Comparison of ENCODE assay signal across 11 cellular contexts in genomic region chr10:14782691-14783363, GRCh38.
DNase-seq lines count a peak whose midpoint lies in the region; ATAC-seq and TF ChIP-seq lines count a peak whose summit lies in the region.
"Had no signal": no experiment of that assay in that cellular context is flagged by ENCODE, and none has a peak within 500 bp of the region (broad histone marks: within the 10 kb centered on the region; RNA-seq: fewer than 3 reads in every experiment).

No MANE protein-coding gene starts in this region.

- H3K4me3 ChIP-seq in fibroblast of pulmonary artery (replicated peaks; ENCODE audit: low read depth, low read length): no peak overlapping the region

- H3K36me3 Mint-ChIP-seq in activated T-cell treated with anti-CD3 and anti-CD28 coated beads, Interleukin-2, amount 50 U/mL, for 24 hours (ENCODE audit: low read depth): no peaks in the 10 kb centered on the region
- H3K36me3 Mint-ChIP-seq in stimulated activated naive B cell treated with anti-CD40 and anti-IgM and Interleukin-4, amounts not matched to agents 10 μg/mL and 1 μg/mL and 100 μg/mL, for 72 hours: peaks cover 0 to 6% of the 10 kb centered on the region in 2 donors

- no peaks in the 10 kb centered on the region for H3K27me3 Mint-ChIP-seq in activated T-cell treated with anti-CD3 and anti-CD28 coated beads, Interleukin-2, amount 50 U/mL, for 24 hours
- H3K27me3 Mint-ChIP-seq in stimulated activated naive B cell treated with anti-CD40 and anti-IgM and Interleukin-4, amounts not matched to agents 10 μg/mL and 1 μg/mL and 100 μg/mL, for 72 hours: no peaks in the 10 kb centered on the region

- ATAC-seq in stimulated activated naive B cell treated with anti-CD40 and anti-IgM and Interleukin-4, amounts not matched to agents 10 μg/mL and 1 μg/mL and 100 μg/mL, for 72 hours (replicated peaks): peak; percentile 23 to 50
- no peak for ATAC-seq in HG02759 (IDR thresholded peaks at IDR 0.05; ENCODE audit: unreplicated experiment)

- peaks cover 2% of the 10 kb centered on the region for H3K9me3 Mint-ChIP-seq in activated T-cell treated with anti-CD3 and anti-CD28 coated beads, Interleukin-2, amount 50 U/mL, for 24 hours
- peaks cover 4 to 5% of the 10 kb centered on the region in 2 donors for H3K9me3 Mint-ChIP-seq in stimulated activated naive B cell treated with anti-CD40 and anti-IgM and Interleukin-4, amounts not matched to agents 10 μg/mL and 1 μg/mL and 100 μg/mL, for 72 hours

- no peak for TF ChIP-seq CTCF in fibroblast of pulmonary artery (IDR thresholded peaks at IDR 0.05; ENCODE audit: low read length, missing control alignments)

- no peak for DNase-seq in activated T-cell treated with anti-CD3 and anti-CD28 coated beads, Interleukin-2, amount 50 U/mL, for 24 hours
- no peak for DNase-seq in activated T-cell treated with anti-CD3 and anti-CD28 coated beads for 4 hours
- DNase-seq in SW480 (ENCODE audit: low spot score): peak; percentile 60
- peak; percentile 37 for DNase-seq in fibroblast of pulmonary artery (ENCODE audit: low read depth)
- no peak for DNase-seq in stimulated activated naive B cell treated with anti-CD40 and anti-IgM and Interleukin-4, amounts not matched to agents 10 μg/mL and 1 μg/mL and 100 μg/mL, for 72 hours
- DNase-seq in HuH-7 (ENCODE audit: low spot score): no peak
- DNase-seq in cerebellar cortex (ENCODE audit: low spot score): no peak
- DNase-seq: activated naive CD4-positive, alpha-beta T cell; foreskin melanocyte; NCI-H1417 had no signal

- H3K4me1 Mint-ChIP-seq in activated T-cell treated with anti-CD3 and anti-CD28 coated beads, Interleukin-2, amount 50 U/mL, for 24 hours (ENCODE audit: low read depth): peaks cover 8% of the 10 kb centered on the region
- peaks cover 6 to 20% of the 10 kb centered on the region in 2 donors for H3K4me1 Mint-ChIP-seq in stimulated activated naive B cell treated with anti-CD40 and anti-IgM and Interleukin-4, amounts not matched to agents 10 μg/mL and 1 μg/mL and 100 μg/mL, for 72 hours

- peak overlapping the region; percentile 77 for H3K27ac Mint-ChIP-seq in activated T-cell treated with anti-CD3 and anti-CD28 coated beads, Interleukin-2, amount 50 U/mL, for 24 hours
- peak overlapping the region; percentile 51 for H3K27ac Mint-ChIP-seq in stimulated activated naive B cell treated with anti-CD40 and anti-IgM and Interleukin-4, amounts not matched to agents 10 μg/mL and 1 μg/mL and 100 μg/mL, for 72 hours

- H3K4me3 Mint-ChIP-seq in activated T-cell treated with anti-CD3 and anti-CD28 coated beads, Interleukin-2, amount 50 U/mL, for 24 hours: no peak overlapping the region
- H3K4me3 Mint-ChIP-seq in stimulated activated naive B cell treated with anti-CD40 and anti-IgM and Interleukin-4, amounts not matched to agents 10 μg/mL and 1 μg/mL and 100 μg/mL, for 72 hours: peak overlapping the region in 1 of 2 donors; percentile 21

Comparison
In these comparisons a context has a peak if more than half of its experiments do, and no peak if none do; other contexts are left out.
1. DNase-seq: peak in SW480 (single experiment) and fibroblast of pulmonary artery (single experiment); none in activated T-cell treated with anti-CD3 and anti-CD28 coated beads, Interleukin-2, amount 50 U/mL, for 24 hours (single experiment), activated T-cell treated with anti-CD3 and anti-CD28 coated beads for 4 hours (single experiment), stimulated activated naive B cell treated with anti-CD40 and anti-IgM and Interleukin-4, amounts not matched to agents 10 μg/mL and 1 μg/mL and 100 μg/mL, for 72 hours (single experiment), HuH-7 (single experiment) and cerebellar cortex (single experiment).